In genomic region chr20:47354710-47355488, GRCh38 we compare ENCODE assay signal across 1 cellular context.
TF ChIP-seq lines count a peak whose summit lies in the region.

No MANE protein-coding gene starts in this region.

TF ChIP-seq in HepG2, 621 proteins besides CTCF, POLR2A, EP300 and RAD21 (continued from another document and continues in another):
- TF ChIP-seq ATF6 (CRISPR knock-in tag; conservative IDR thresholded peaks at IDR 0.05) (no peak), DNMT3B (CRISPR knock-in tag; conservative IDR thresholded peaks at IDR 0.05) (peak; percentile 81; the same call in 1 of the 2 replicates), REL (CRISPR knock-in tag; conservative IDR thresholded peaks at IDR 0.05) (no peak), ZNF275 (CRISPR knock-in tag; IDR thresholded peaks at IDR 0.05; ENCODE audit: borderline replicate concordance) (no peak), HMGXB4 (CRISPR knock-in tag; IDR thresholded peaks at IDR 0.05; ENCODE audit: borderline replicate concordance in 1 of 2, low read depth in 1 of 2) (0 out of 4 replicates have a peak, but pooled peaks of 1 of the 2 experiments have one; percentile 38), HNRNPUL1 (IDR thresholded peaks at IDR 0.05; ENCODE audit: low read depth, low read length) (no peak), ZNF564 (CRISPR knock-in tag; IDR thresholded peaks at IDR 0.05) (no peak; the same call in 1 of the 2 replicates), ZNF484 (CRISPR knock-in tag; IDR thresholded peaks at IDR 0.05; ENCODE audit: borderline replicate concordance, low read depth) (no peak; the same call in 1 of the 2 replicates), CBX2 (IDR thresholded peaks at IDR 0.05; ENCODE audit: low read depth, low read length) (no peak), CBX2 (CRISPR knock-in tag; IDR thresholded peaks at IDR 0.05; ENCODE audit: low read depth) (no peak), ZNF337 (CRISPR knock-in tag; IDR thresholded peaks at IDR 0.05; ENCODE audit: borderline replicate concordance, low read depth) (no peak; the same call in 1 of the 2 replicates), CREBL2 (CRISPR knock-in tag; IDR thresholded peaks at IDR 0.05; ENCODE audit: borderline replicate concordance) (no peak), LCORL (IDR thresholded peaks at IDR 0.05) (no peak), LCORL (CRISPR knock-in tag; IDR thresholded peaks at IDR 0.05) (no peak), RFX1 (IDR thresholded peaks at IDR 0.05) (no peak), CC2D1A (CRISPR knock-in tag; IDR thresholded peaks at IDR 0.05) (0 out of 2 replicates have a peak, but pooled peaks have one; percentile 9), YY1 (IDR thresholded peaks at IDR 0.05; ENCODE audit: insufficient read depth, insufficient replicate concordance, low read depth, low read length) (no peak), ZNF460 (CRISPR knock-in tag; IDR thresholded peaks at IDR 0.05; ENCODE audit: borderline replicate concordance) (no peak), TARDBP (CRISPR knock-in tag; IDR thresholded peaks at IDR 0.05) (peak; percentile 12; the same call in 1 of the 2 replicates), MAF1 (CRISPR knock-in tag; IDR thresholded peaks at IDR 0.05; ENCODE audit: borderline replicate concordance) (no peak), NONO (IDR thresholded peaks at IDR 0.05) (no peak), NONO (CRISPR knock-in tag; conservative IDR thresholded peaks at IDR 0.05) (no peak), ZNF605 (CRISPR knock-in tag; IDR thresholded peaks at IDR 0.05) (no peak), PCBP2 (optimal IDR thresholded peaks at IDR 0.05; ENCODE audit: low read depth, low read length, poor library complexity, severe bottlenecking) (no peak), JUN (CRISPR knock-in tag; IDR thresholded peaks at IDR 0.05) (no peak), ZNF274 (CRISPR knock-in tag; IDR thresholded peaks at IDR 0.05) (no peak), ZSCAN25 (CRISPR knock-in tag; IDR thresholded peaks at IDR 0.05) (no peak), ZFP36L2 (CRISPR knock-in tag; IDR thresholded peaks at IDR 0.05) (no peak), RFXAP (CRISPR knock-in tag; IDR thresholded peaks at IDR 0.05; ENCODE audit: borderline replicate concordance) (0 out of 2 replicates have a peak, but pooled peaks have one; percentile 26), ZNF788 (CRISPR knock-in tag; IDR thresholded peaks at IDR 0.05; ENCODE audit: borderline replicate concordance) (no peak; the same call in 1 of the 2 replicates), ZNF281 (CRISPR knock-in tag; IDR thresholded peaks at IDR 0.05; ENCODE audit: borderline replicate concordance) (0 out of 2 replicates have a peak, but pooled peaks have one; percentile 15), HOXA9 (CRISPR knock-in tag; IDR thresholded peaks at IDR 0.05; ENCODE audit: borderline replicate concordance) (no peak), KDM5B (CRISPR knock-in tag; IDR thresholded peaks at IDR 0.05; ENCODE audit: borderline replicate concordance) (no peak), RARA (CRISPR knock-in tag; IDR thresholded peaks at IDR 0.05) (peak; percentile 61; the same call in 1 of the 2 replicates), BRD4 (CRISPR knock-in tag; IDR thresholded peaks at IDR 0.05) (no peak), FOSL1 (CRISPR knock-in tag; IDR thresholded peaks at IDR 0.05; ENCODE audit: borderline replicate concordance) (peak; percentile 39; the same call in 1 of the 2 replicates), ZNF569 (CRISPR knock-in tag; IDR thresholded peaks at IDR 0.05; ENCODE audit: borderline replicate concordance) (no peak), MXD4 (CRISPR knock-in tag; IDR thresholded peaks at IDR 0.05) (no peak), MZF1 (CRISPR knock-in tag; IDR thresholded peaks at IDR 0.05; ENCODE audit: borderline replicate concordance) (no peak)
- TF ChIP-seq, protein P1, sequence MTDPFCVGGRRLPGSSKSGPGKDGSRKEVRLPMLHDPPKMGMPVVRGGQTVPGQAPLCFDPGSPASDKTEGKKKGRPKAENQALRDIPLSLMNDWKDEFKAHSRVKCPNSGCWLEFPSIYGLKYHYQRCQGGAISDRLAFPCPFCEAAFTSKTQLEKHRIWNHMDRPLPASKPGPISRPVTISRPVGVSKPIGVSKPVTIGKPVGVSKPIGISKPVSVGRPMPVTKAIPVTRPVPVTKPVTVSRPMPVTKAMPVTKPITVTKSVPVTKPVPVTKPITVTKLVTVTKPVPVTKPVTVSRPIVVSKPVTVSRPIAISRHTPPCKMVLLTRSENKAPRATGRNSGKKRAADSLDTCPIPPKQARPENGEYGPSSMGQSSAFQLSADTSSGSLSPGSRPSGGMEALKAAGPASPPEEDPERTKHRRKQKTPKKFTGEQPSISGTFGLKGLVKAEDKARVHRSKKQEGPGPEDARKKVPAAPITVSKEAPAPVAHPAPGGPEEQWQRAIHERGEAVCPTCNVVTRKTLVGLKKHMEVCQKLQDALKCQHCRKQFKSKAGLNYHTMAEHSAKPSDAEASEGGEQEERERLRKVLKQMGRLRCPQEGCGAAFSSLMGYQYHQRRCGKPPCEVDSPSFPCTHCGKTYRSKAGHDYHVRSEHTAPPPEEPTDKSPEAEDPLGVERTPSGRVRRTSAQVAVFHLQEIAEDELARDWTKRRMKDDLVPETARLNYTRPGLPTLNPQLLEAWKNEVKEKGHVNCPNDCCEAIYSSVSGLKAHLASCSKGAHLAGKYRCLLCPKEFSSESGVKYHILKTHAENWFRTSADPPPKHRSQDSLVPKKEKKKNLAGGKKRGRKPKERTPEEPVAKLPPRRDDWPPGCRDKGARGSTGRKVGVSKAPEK (CRISPR knock-in tag; IDR thresholded peaks at IDR 0.05; ENCODE audit: borderline replicate concordance), result no peak
- TF ChIP-seq, protein P2, sequence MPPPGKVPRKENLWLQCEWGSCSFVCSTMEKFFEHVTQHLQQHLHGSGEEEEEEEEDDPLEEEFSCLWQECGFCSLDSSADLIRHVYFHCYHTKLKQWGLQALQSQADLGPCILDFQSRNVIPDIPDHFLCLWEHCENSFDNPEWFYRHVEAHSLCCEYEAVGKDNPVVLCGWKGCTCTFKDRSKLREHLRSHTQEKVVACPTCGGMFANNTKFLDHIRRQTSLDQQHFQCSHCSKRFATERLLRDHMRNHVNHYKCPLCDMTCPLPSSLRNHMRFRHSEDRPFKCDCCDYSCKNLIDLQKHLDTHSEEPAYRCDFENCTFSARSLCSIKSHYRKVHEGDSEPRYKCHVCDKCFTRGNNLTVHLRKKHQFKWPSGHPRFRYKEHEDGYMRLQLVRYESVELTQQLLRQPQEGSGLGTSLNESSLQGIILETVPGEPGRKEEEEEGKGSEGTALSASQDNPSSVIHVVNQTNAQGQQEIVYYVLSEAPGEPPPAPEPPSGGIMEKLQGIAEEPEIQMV (CRISPR knock-in tag; IDR thresholded peaks at IDR 0.05; ENCODE audit: low read depth), result no peak
- TF ChIP-seq, protein P3, sequence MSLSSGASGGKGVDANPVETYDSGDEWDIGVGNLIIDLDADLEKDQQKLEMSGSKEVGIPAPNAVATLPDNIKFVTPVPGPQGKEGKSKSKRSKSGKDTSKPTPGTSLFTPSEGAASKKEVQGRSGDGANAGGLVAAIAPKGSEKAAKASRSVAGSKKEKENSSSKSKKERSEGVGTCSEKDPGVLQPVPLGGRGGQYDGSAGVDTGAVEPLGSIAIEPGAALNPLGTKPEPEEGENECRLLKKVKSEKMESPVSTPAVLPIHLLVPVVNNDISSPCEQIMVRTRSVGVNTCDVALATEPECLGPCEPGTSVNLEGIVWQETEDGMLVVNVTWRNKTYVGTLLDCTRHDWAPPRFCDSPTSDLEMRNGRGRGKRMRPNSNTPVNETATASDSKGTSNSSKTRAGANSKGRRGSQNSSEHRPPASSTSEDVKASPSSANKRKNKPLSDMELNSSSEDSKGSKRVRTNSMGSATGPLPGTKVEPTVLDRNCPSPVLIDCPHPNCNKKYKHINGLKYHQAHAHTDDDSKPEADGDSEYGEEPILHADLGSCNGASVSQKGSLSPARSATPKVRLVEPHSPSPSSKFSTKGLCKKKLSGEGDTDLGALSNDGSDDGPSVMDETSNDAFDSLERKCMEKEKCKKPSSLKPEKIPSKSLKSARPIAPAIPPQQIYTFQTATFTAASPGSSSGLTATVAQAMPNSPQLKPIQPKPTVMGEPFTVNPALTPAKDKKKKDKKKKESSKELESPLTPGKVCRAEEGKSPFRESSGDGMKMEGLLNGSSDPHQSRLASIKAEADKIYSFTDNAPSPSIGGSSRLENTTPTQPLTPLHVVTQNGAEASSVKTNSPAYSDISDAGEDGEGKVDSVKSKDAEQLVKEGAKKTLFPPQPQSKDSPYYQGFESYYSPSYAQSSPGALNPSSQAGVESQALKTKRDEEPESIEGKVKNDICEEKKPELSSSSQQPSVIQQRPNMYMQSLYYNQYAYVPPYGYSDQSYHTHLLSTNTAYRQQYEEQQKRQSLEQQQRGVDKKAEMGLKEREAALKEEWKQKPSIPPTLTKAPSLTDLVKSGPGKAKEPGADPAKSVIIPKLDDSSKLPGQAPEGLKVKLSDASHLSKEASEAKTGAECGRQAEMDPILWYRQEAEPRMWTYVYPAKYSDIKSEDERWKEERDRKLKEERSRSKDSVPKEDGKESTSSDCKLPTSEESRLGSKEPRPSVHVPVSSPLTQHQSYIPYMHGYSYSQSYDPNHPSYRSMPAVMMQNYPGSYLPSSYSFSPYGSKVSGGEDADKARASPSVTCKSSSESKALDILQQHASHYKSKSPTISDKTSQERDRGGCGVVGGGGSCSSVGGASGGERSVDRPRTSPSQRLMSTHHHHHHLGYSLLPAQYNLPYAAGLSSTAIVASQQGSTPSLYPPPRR (CRISPR knock-in tag; IDR thresholded peaks at IDR 0.05; ENCODE audit: borderline replicate concordance), result peak; percentile 36; the same call in 1 of the 2 replicates
